In the genomic region with DNA sequence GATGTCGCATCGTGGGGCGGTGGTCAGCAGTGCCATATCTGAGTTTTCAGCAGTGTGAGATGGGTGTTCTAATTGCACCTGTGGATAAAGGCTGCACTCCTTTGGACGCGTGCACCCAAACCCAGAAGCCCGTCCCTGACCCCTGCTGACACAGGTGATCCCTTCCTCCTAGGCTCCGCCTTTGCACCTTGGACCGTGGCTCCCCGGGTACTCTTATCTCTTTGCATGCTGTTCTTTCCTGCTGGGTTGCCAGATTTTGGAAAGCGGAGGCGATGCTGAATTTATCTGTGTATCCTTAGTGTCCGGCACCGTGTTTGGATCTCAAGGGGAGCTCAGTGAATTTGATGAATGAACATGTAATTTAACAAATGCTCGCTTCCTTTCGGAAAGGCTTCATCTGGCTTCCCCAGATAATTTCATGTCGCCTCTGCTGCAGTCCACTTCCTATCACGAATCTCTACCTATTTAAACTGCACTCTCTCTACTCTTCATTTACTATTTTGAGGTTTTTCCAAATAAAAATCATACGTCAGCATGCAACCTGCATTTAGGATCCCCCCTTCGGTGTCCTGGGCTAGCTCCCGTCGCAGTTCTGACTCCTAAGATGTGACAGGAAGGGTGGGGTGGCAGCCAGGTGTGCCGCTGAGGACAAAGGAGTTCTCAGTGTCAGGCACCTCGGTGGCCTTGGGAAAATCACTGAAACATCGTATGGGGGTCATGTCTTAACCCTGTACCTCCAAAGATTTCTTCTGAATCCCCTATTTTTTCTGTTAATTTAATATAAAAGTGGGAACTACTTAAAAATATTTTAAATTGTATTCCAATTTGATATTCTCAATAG, we compare ENCODE assay signal across 8 cellular contexts. TPM values are rescaled to one million over a fixed set of nuclear protein-coding genes. Genes with fewer than 3 reads are reported as not detected.
DNase-seq lines count a peak whose midpoint lies in the region; ATAC-seq, FAIRE-seq and TF ChIP-seq lines count a peak whose summit lies in the region.

No MANE protein-coding gene starts in this region.

- H3K9me3 ChIP-seq in ectodermal cell (ENCODE audit: control insufficient read depth, low read length) = no peaks in the 10 kb centered on the region

- CTCF ChIA-PET in RWPE1 (lab: Yijun Ruan, JAX) = interaction anchor here (0.5 to 1.2 kb wide), 5 partner anchors 101 to 501 kb away, joined by 3 to 10 read pairs (median 3); no protein-coding TSS in a partner anchor

- H3K4me3 ChIP-seq in ectodermal cell (ENCODE audit: insufficient read depth, low read depth, low read length) (peak overlapping the region; percentile 70), urinary bladder (ENCODE audit: low read depth, low read length) (peak overlapping the region; percentile 57)

- POLR2A ChIA-PET in RWPE1 (lab: Yijun Ruan, JAX; ENCODE audit: low non-redundant PET) = no interaction called here

- no peak for FAIRE-seq in GM12891 (lab: Jason Lieb, UNC)

- H3K9me3 Mint-ChIP-seq in mesothelial cell of epicardium = no peaks in the 10 kb centered on the region

- H3K27me3 Mint-ChIP-seq in mesothelial cell of epicardium (ENCODE audit: low read depth) = peaks cover 4% of the 10 kb centered on the region

- H3K27ac ChIP-seq in RWPE1 (peak overlapping the region; percentile 93), ectodermal cell (ENCODE audit: insufficient read depth, low read depth, low read length, poor library complexity, severe bottlenecking) (no peak overlapping the region), urinary bladder (ENCODE audit: low read depth) (peak overlapping the region; percentile 24)

- ATAC-seq in HG02870 (IDR thresholded peaks at IDR 0.05; ENCODE audit: unreplicated experiment) = peak; percentile 26

- H3K36me3 Mint-ChIP-seq in mesothelial cell of epicardium = no peaks in the 10 kb centered on the region

- peak overlapping the region; percentile 90 for H3K4me3 Mint-ChIP-seq in mesothelial cell of epicardium

- DNase-seq in GM12891 (ENCODE audit: insufficient read length, low spot score) = peak; percentile 20
- peak; percentile 53 for DNase-seq in RWPE1 (ENCODE audit: low spot score)
- DNase-seq in mesothelial cell of epicardium (ENCODE audit: low spot score in 2 of 2, unreplicated experiment in 2 of 2) = no peak
- DNase-seq in ureter (ENCODE audit: low spot score) = no peak
- DNase-seq in putamen (ENCODE audit: low spot score) = no peak

- H3K27ac Mint-ChIP-seq in mesothelial cell of epicardium = peak overlapping the region; percentile 95

- 6% methylated on average over 24 of the region's 24 CpGs for WGBS in ectodermal cell, 2 experiments
- 11% methylated on average over 24 of the region's 24 CpGs for WGBS in urinary bladder

- peaks cover 27% of the 10 kb centered on the region for H3K4me1 Mint-ChIP-seq in mesothelial cell of epicardium

- H3K27me3 ChIP-seq in ectodermal cell (ENCODE audit: control insufficient read depth, insufficient read depth, low read length, poor library complexity, severe bottlenecking) = peaks cover 26% of the 10 kb centered on the region

- H3K36me3 ChIP-seq in ectodermal cell (ENCODE audit: control insufficient read depth, insufficient read depth, low read length) (no peaks in the 10 kb centered on the region), urinary bladder (ENCODE audit: insufficient read depth) (no peaks in the 10 kb centered on the region)

- peaks cover 3% of the 10 kb centered on the region for H3K4me1 ChIP-seq in ectodermal cell (ENCODE audit: control insufficient read depth, insufficient read depth, low read length)
- no peaks in the 10 kb centered on the region for H3K4me1 ChIP-seq in urinary bladder (ENCODE audit: insufficient read depth)

- TF ChIP-seq POLR2A in GM12891 (IDR thresholded peaks at IDR 0.05; ENCODE audit: low read depth, low read length) = no peak

- no peak for TF ChIP-seq CTCF in RWPE1 (conservative IDR thresholded peaks at IDR 0.05; ENCODE audit: low read depth)
- no peak for TF ChIP-seq CTCF in mesothelial cell of epicardium (IDR thresholded peaks at IDR 0.05; ENCODE audit: unreplicated experiment)

TF ChIP-seq in GM12891, 5 proteins besides CTCF, POLR2A, EP300 and RAD21:
- TF ChIP-seq TAF1 (IDR thresholded peaks at IDR 0.05; ENCODE audit: low read depth, low read length) (no peak), POLR2AphosphoS5 (IDR thresholded peaks at IDR 0.05; ENCODE audit: low read depth, low read length) (no peak), PAX5 (IDR thresholded peaks at IDR 0.05; ENCODE audit: insufficient read depth, low read length, severe bottlenecking) (no peak), POU2F2 (IDR thresholded peaks at IDR 0.05; ENCODE audit: low read depth, low read length) (no peak), SPI1 (IDR thresholded peaks at IDR 0.05; ENCODE audit: low read depth, low read length) (no peak)

RNA-seq across cellular contexts. Expression of a gene that starts 0.8 kb away (rescaled TPM):
- 2.1 TPM for polyA plus RNA-seq in GM12891 (2012; ENCODE audit: low read depth, missing spikeins)
- 18.8 TPM for polyA plus RNA-seq in ectodermal cell (2013, experiment 1 of 4)
- 23.8 TPM for polyA plus RNA-seq in ectodermal cell (2013, experiment 2 of 4)
- 17.3 TPM for polyA plus RNA-seq in ectodermal cell (2013, experiment 3 of 4)
- polyA plus RNA-seq in ectodermal cell (2013, experiment 4 of 4) = 21.2 TPM
- total RNA-seq in mesothelial cell of epicardium (54.4 to 57.6 TPM (median 55.6 TPM) in 3 replicates), urinary bladder (27.6 TPM), ureter (95.5 TPM)
- 28.8 TPM for polyA plus RNA-seq in urinary bladder

RNA-seq across cellular contexts. Expression of a gene that starts 53.8 kb away (rescaled TPM):
- polyA plus RNA-seq in GM12891 (2012; ENCODE audit: low read depth, missing spikeins) = 0.06 TPM
- polyA plus RNA-seq in ectodermal cell (2013, experiment 1 of 4) = 1.8 TPM
- polyA plus RNA-seq in ectodermal cell (2013, experiment 2 of 4) = 1.4 TPM
- polyA plus RNA-seq in ectodermal cell (2013, experiment 3 of 4) = 1.0 TPM
- 1.1 TPM for polyA plus RNA-seq in ectodermal cell (2013, experiment 4 of 4)
- 6.1 to 6.3 TPM (median 6.1 TPM) in 3 replicates for total RNA-seq in mesothelial cell of epicardium
- 9.6 TPM for total RNA-seq in urinary bladder
- polyA plus RNA-seq in urinary bladder = 1.3 TPM
- 40.1 TPM for total RNA-seq in ureter

Comparison
In these comparisons a context has a peak if more than half of its experiments do, and no peak if none do; other contexts are left out.
1. DNase-seq: peak in GM12891 (single experiment) and RWPE1 (single experiment); none in mesothelial cell of epicardium (0 of 2), ureter (single experiment) and putamen (single experiment).